ENCODE assay signal across 18 cellular contexts in the genomic region with DNA sequence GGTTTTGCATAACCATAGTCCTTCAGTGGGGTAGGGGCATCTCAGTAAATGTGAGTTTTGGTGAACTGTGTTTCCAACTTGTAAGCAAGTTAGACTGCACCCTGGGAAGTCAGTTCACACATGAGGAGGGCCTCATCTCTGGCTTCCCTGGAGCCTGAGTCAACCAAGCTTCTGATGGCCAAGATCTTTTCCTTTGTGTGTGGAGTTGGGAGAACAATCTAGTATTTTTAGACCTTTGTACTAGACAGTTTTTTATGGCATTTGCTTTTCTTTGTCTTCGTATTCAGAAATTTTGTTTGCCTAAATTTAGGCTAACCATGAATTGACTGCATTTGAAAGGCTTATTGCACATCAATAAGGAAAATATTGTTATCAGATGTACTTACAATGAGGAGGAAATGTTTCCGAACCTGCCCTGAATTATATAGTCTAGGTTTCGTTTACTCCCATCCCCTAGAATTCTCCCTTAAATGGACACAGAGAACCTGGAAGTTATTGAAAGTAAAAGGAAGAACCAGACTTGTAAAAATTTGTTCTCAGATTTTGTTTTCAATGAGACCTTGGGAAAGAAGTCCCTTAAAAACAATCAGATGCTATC.
"Had no signal": no experiment of that assay in that cellular context is flagged by ENCODE, and none has a peak within 500 bp of the region (broad histone marks: within the 10 kb centered on the region; RNA-seq: fewer than 3 reads in every experiment).

No MANE protein-coding gene starts in this region.

- H3K9me3 ChIP-seq: ovary, thyroid gland, vagina had no signal

- H3K9ac ChIP-seq: neural progenitor cell had no signal

- FAIRE-seq: bronchial epithelial cell, keratinocyte had no signal

- H3K4me3 Mint-ChIP-seq: activated naive CD4-positive, alpha-beta T cell treated with anti-CD3 and anti-CD28 coated beads for 36 hours; activated naive CD8-positive, alpha-beta T cell treated with anti-CD3 and anti-CD28 coated beads, Interleukin-2, amount 50 U/mL, for 24 hours; activated T-helper 1 cell treated with anti-CD3 and anti-CD28 coated beads, Interleukin-12 subunit alpha, Interleukin-12 subunit beta, Interleukin-2, Interleukin-4 antibody, amounts not matched to agents 30 ng/mL and 10 ng/mL and 1 ng/mL, durations not matched to agents 14 hours and 24 hours and 36 hours; mesothelial cell of epicardium; neural progenitor cell; stimulated activated memory B cell treated with anti-CD40 and anti-IgM and Interleukin-4, amounts not matched to agents 10 μg/mL and 1 μg/mL and 100 μg/mL, for 72 hours had no signal

- ATAC-seq: activated CD4-positive, CD25-positive, alpha-beta regulatory T cell treated with anti-CD3 and anti-CD28 coated beads, Interleukin-2, amount 50 U/mL, for 24 hours; activated naive CD8-positive, alpha-beta T cell treated with anti-CD3 and anti-CD28 coated beads, Interleukin-2, amount 50 U/mL, for 24 hours; stimulated activated memory B cell treated with anti-CD40 and anti-IgM and Interleukin-4, amounts not matched to agents 10 μg/mL and 1 μg/mL and 100 μg/mL, for 72 hours had no signal

- H3K27me3 ChIP-seq: dorsolateral prefrontal cortex, neural progenitor cell, ovary, thyroid gland, vagina had no signal

- H2AFZ ChIP-seq: neural progenitor cell had no signal

- H3K36me3 ChIP-seq: neural progenitor cell, ovary, thyroid gland, vagina had no signal

- H3K4me1 Mint-ChIP-seq: activated naive CD8-positive, alpha-beta T cell treated with anti-CD3 and anti-CD28 coated beads, Interleukin-2, amount 50 U/mL, for 24 hours; stimulated activated memory B cell treated with anti-CD40 and anti-IgM and Interleukin-4, amounts not matched to agents 10 μg/mL and 1 μg/mL and 100 μg/mL, for 72 hours had no signal

- H3K4me2 ChIP-seq: neural progenitor cell had no signal

- H3K9me3 Mint-ChIP-seq: activated naive CD4-positive, alpha-beta T cell treated with anti-CD3 and anti-CD28 coated beads for 36 hours; activated naive CD8-positive, alpha-beta T cell treated with anti-CD3 and anti-CD28 coated beads, Interleukin-2, amount 50 U/mL, for 24 hours; activated T-helper 1 cell treated with anti-CD3 and anti-CD28 coated beads, Interleukin-12 subunit alpha, Interleukin-12 subunit beta, Interleukin-2, Interleukin-4 antibody, amounts not matched to agents 30 ng/mL and 10 ng/mL and 1 ng/mL, durations not matched to agents 14 hours and 24 hours and 36 hours; mesothelial cell of epicardium; neural progenitor cell; stimulated activated memory B cell treated with anti-CD40 and anti-IgM and Interleukin-4, amounts not matched to agents 10 μg/mL and 1 μg/mL and 100 μg/mL, for 72 hours had no signal

- H3K4me3 ChIP-seq: dorsolateral prefrontal cortex, neural progenitor cell, ovary, thyroid gland, vagina had no signal

- H3K27me3 Mint-ChIP-seq: activated naive CD8-positive, alpha-beta T cell treated with anti-CD3 and anti-CD28 coated beads, Interleukin-2, amount 50 U/mL, for 24 hours; stimulated activated memory B cell treated with anti-CD40 and anti-IgM and Interleukin-4, amounts not matched to agents 10 μg/mL and 1 μg/mL and 100 μg/mL, for 72 hours had no signal

- DNase-seq: activated CD4-positive, alpha-beta T cell treated with anti-CD3 and anti-CD28 coated beads, Interleukin-2, amount 50 U/mL, for 1 hour; activated naive CD4-positive, alpha-beta T cell treated with anti-CD3 and anti-CD28 coated beads for 36 hours; activated naive CD8-positive, alpha-beta T cell treated with anti-CD3 and anti-CD28 coated beads, Interleukin-2, amount 50 U/mL, for 24 hours; aorta; dorsolateral prefrontal cortex; erythroblast; hippocampal formation; stimulated activated CD4-positive, alpha-beta T cell treated with anti-CD3 and anti-CD28 coated beads, Interleukin-2, amount 100 ng/mL, for 48 hours; thyroid gland had no signal

- H3K27ac Mint-ChIP-seq: activated naive CD4-positive, alpha-beta T cell treated with anti-CD3 and anti-CD28 coated beads for 36 hours; activated naive CD8-positive, alpha-beta T cell treated with anti-CD3 and anti-CD28 coated beads, Interleukin-2, amount 50 U/mL, for 24 hours; activated T-helper 1 cell treated with anti-CD3 and anti-CD28 coated beads, Interleukin-12 subunit alpha, Interleukin-12 subunit beta, Interleukin-2, Interleukin-4 antibody, amounts not matched to agents 30 ng/mL and 10 ng/mL and 1 ng/mL, durations not matched to agents 14 hours and 24 hours and 36 hours; neural progenitor cell; stimulated activated memory B cell treated with anti-CD40 and anti-IgM and Interleukin-4, amounts not matched to agents 10 μg/mL and 1 μg/mL and 100 μg/mL, for 72 hours had no signal

- H3K27ac ChIP-seq: neural progenitor cell, ovary, thyroid gland, vagina had no signal
